ENCODE assay signal across 21 cellular contexts in the genomic region with DNA sequence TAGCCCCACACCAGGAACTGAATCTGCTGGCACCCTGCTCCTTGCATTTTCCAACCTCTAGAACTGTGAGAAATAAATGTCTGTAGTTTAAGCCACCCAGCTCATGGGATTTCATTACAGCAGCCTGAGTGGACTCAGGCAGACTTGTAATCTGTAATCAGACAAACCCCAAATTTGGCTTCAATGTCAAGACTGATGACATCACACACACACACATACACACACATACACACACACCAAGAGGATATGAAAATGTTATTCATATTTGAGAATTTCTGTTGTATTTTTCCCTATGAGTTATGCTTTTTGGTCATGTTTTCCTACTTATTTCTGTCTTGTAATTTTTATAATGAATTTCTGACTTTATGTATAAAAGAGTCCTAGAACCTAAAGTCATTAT.
DNase-seq lines count a peak whose midpoint lies in the region; ATAC-seq, FAIRE-seq and TF ChIP-seq lines count a peak whose summit lies in the region.
"Had no signal": no experiment of that assay in that cellular context is flagged by ENCODE, and none has a peak within 500 bp of the region (broad histone marks: within the 10 kb centered on the region; RNA-seq: fewer than 3 reads in every experiment).

No MANE protein-coding gene starts in this region.

- no peak overlapping the region for H3K4ac ChIP-seq in IMR-90 (ENCODE audit: low read depth, low read length)

- peak overlapping the region; percentile 84 for H2BK5ac ChIP-seq in IMR-90 (ENCODE audit: low read depth, low read length, poor library complexity, severe bottlenecking)

- H3K79me2 ChIP-seq in HepG2 (ENCODE audit: insufficient read depth, low read length), result no peaks in the 10 kb centered on the region
- no peaks in the 10 kb centered on the region for H3K79me2 ChIP-seq in osteoblast (ENCODE audit: insufficient read depth, low read length)

- in situ Hi-C loops in HepG2 (cut with HindIII; ENCODE audit: extremely low pct_ligation_motif_present, low pct_unique_long_range_greater_than_20kb) (no loop called here), IMR-90 (cut with MboI; ENCODE audit: low sequenced_read_pairs) (no loop called here)

- no peak overlapping the region for H3K4me2 ChIP-seq in HepG2 (ENCODE audit: low read depth, low read length)
- H3K4me2 ChIP-seq in IMR-90 (ENCODE audit: low read depth, low read length), result no peak overlapping the region
- no peak overlapping the region for H3K4me2 ChIP-seq in osteoblast (ENCODE audit: insufficient read depth, low read length)
- H3K4me2 ChIP-seq: A549; BLaER1 treated with 17β-estradiol and CSF1 and Interleukin-3, amounts not matched to agents 10 nM and 100 nM had no signal

- H3K23ac ChIP-seq in IMR-90 (ENCODE audit: low read depth, low read length), result no peak overlapping the region

- no peak overlapping the region for H2AK5ac ChIP-seq in IMR-90 (ENCODE audit: low read depth, low read length)

- TF ChIP-seq RAD21 in HepG2 (CRISPR knock-in tag; IDR thresholded peaks at IDR 0.05) (no peak), IMR-90 (IDR thresholded peaks at IDR 0.05; ENCODE audit: low read length) (no peak)

- H3K4me1 ChIP-seq in HepG2 (ENCODE audit: insufficient read depth, low read length), result 0 out of 2 replicates have a peak, but pooled peaks cover 3% of the 10 kb centered on the region
- no peaks in the 10 kb centered on the region for H3K4me1 ChIP-seq in right lobe of liver
- H3K4me1 ChIP-seq in IMR-90 (ENCODE audit: control insufficient read depth, insufficient read depth, low read length), result peaks cover 5% of the 10 kb centered on the region; the same call in 1 of the 2 replicates
- H3K4me1 ChIP-seq in osteoblast (ENCODE audit: insufficient read depth, low read length), result peaks cover 11% of the 10 kb centered on the region
- H3K4me1 ChIP-seq: A549, Caco-2 had no signal

- no peak overlapping the region for H2AFZ ChIP-seq in HepG2 (ENCODE audit: low read length)
- H2AFZ ChIP-seq in IMR-90 (replicated peaks; ENCODE audit: low read length, poor library complexity), result no peak overlapping the region
- no peak overlapping the region for H2AFZ ChIP-seq in osteoblast (ENCODE audit: low read length)

- TF ChIP-seq CTCF in HepG2 (CRISPR knock-in tag; IDR thresholded peaks at IDR 0.05), result no peak
- no peak for TF ChIP-seq CTCF in right lobe of liver (IDR thresholded peaks at IDR 0.05)
- TF ChIP-seq CTCF in IMR-90 (conservative IDR thresholded peaks at IDR 0.05; ENCODE audit: low read depth, low read length), result no peak
- TF ChIP-seq CTCF in osteoblast (IDR thresholded peaks at IDR 0.05; ENCODE audit: extremely low read depth, low read depth, low read length), result no peak

- TF ChIP-seq POLR2A in HepG2 (IDR thresholded peaks at IDR 0.05; ENCODE audit: insufficient read depth in 1 of 2, low read depth in 2 of 2, low read length in 2 of 2) (no peak), right lobe of liver (IDR thresholded peaks at IDR 0.05) (no peak), IMR-90 (IDR thresholded peaks at IDR 0.05; ENCODE audit: low read depth, low read length) (no peak)

- no peak overlapping the region for H2AK9ac ChIP-seq in IMR-90 (replicated peaks; ENCODE audit: low read depth, low read length, poor library complexity)

- no peak for DNase-seq in HepG2 (ENCODE audit: low spot score)
- no peak for DNase-seq in right lobe of liver
- DNase-seq in IMR-90, result no peak
- DNase-seq in osteoblast (ENCODE audit: insufficient read length, low spot score, missing footprints), result no peak
- no peak for DNase-seq in GOT3 (lab: John Stamatoyannopoulos, UW)
- no peak for DNase-seq in NCI-H128 (lab: John Stamatoyannopoulos, UW; ENCODE audit: unreplicated experiment)
- DNase-seq: AML-193; Caco-2; Calu3; CD4-positive, alpha-beta T cell; CD8-positive, alpha-beta T cell; DMS79 treated with DMSO at 0.1 percent for 48 hours; GF-D8 had no signal

- H3K9ac ChIP-seq in HepG2 (ENCODE audit: insufficient read depth, low read depth, low read length) (no peak overlapping the region), IMR-90 (ENCODE audit: low read depth, low read length) (no peak overlapping the region)
- H3K9ac ChIP-seq: BLaER1 treated with 17β-estradiol and CSF1 and Interleukin-3, amounts not matched to agents 10 nM and 100 nM had no signal

- H3K27me3 ChIP-seq in HepG2 (ENCODE audit: control insufficient read depth in 1 of 2, insufficient read depth in 2 of 2, low read length in 2 of 2) (peaks cover 0 to 17% of the 10 kb centered on the region in 2 experiments; a peak in 3 of 5 replicates), right lobe of liver (no peaks in the 10 kb centered on the region), IMR-90 (ENCODE audit: control insufficient read depth, insufficient read depth, low read length) (no peaks in the 10 kb centered on the region; the same call in 1 of the 2 replicates), osteoblast (ENCODE audit: insufficient read depth, low read length) (no peaks in the 10 kb centered on the region)
- H3K27me3 ChIP-seq: BLaER1 treated with 17β-estradiol and CSF1 and Interleukin-3, amounts not matched to agents 10 nM and 100 nM had no signal

- peaks cover 28% of the 10 kb centered on the region for H3K9me3 ChIP-seq in HepG2 (ENCODE audit: low read length)
- peaks cover 0 to 6% (median 0%) of the 10 kb centered on the region in 4 donors for H3K9me3 ChIP-seq in right lobe of liver
- H3K9me3 ChIP-seq in IMR-90 (ENCODE audit: control insufficient read depth, insufficient read depth, low read length), result peaks cover 18% of the 10 kb centered on the region
- peaks cover 8% of the 10 kb centered on the region for H3K9me3 ChIP-seq in osteoblast (ENCODE audit: low read depth, low read length)

- H4K5ac ChIP-seq in IMR-90 (ENCODE audit: low read depth, low read length), result no peak overlapping the region; the same call in 1 of the 2 replicates

- H4K20me1 ChIP-seq in HepG2 (ENCODE audit: insufficient read depth, low read length) (no peaks in the 10 kb centered on the region), IMR-90 (ENCODE audit: insufficient read depth, low read length) (no peaks in the 10 kb centered on the region), osteoblast (ENCODE audit: insufficient read depth, low read length) (no peaks in the 10 kb centered on the region)
- H4K20me1 ChIP-seq: BLaER1 treated with 17β-estradiol and CSF1 and Interleukin-3, amounts not matched to agents 10 nM and 100 nM had no signal

- H3K4me3 ChIP-seq in HepG2 (replicated peaks in 1 of 3; ENCODE audit: insufficient read depth in 1 of 3, low read depth in 2 of 3, low read length in 3 of 3) (no peak overlapping the region), right lobe of liver (no peak overlapping the region), IMR-90 (ENCODE audit: insufficient read depth, low read depth, low read length) (no peak overlapping the region), osteoblast (ENCODE audit: insufficient read depth, low read length) (no peak overlapping the region)
- H3K4me3 ChIP-seq: A549; BLaER1 treated with 17β-estradiol and CSF1 and Interleukin-3, amounts not matched to agents 10 nM and 100 nM had no signal

- POLR2A ChIA-PET in HepG2 (lab: Yijun Ruan, JAX), result no interaction called here
- POLR2A ChIA-PET in IMR-90 (lab: Charles Lee; ENCODE audit: unreplicated experiment), result no interaction called here

- H3K27ac ChIP-seq in HepG2 (ENCODE audit: extremely low read length, insufficient read depth, low read length) (no peak overlapping the region), right lobe of liver (no peak overlapping the region), IMR-90 (ENCODE audit: insufficient read depth, low read length) (no peak overlapping the region), osteoblast (ENCODE audit: low read depth, low read length) (peak overlapping the region; percentile 70)
- H3K27ac ChIP-seq: 22Rv1; A549; BLaER1 treated with 17β-estradiol and CSF1 and Interleukin-3, amounts not matched to agents 10 nM and 100 nM; C4-2B had no signal

- intact Hi-C loops in HepG2 (cut with micrococcal nuclease; ENCODE audit: unreplicated experiment) (no loop called here), right lobe of liver (cut with DNase I) (no loop called here), IMR-90 (cut with micrococcal nuclease) (no loop called here)

- H2BK15ac ChIP-seq in IMR-90 (ENCODE audit: low read depth, low read length), result no peak overlapping the region

- no peaks in the 10 kb centered on the region for H3K9me1 ChIP-seq in IMR-90 (ENCODE audit: insufficient read depth, low read length)

- H2BK20ac ChIP-seq in IMR-90 (ENCODE audit: low read depth, low read length), result no peak overlapping the region

- H3K56ac ChIP-seq in IMR-90 (ENCODE audit: extremely low read depth, insufficient read depth, low read length), result no peak overlapping the region

- FAIRE-seq in HepG2 (lab: Jason Lieb, UNC), result no peak
- FAIRE-seq: A549, D721Med, G401.6, GM12891, GM19239 had no signal

- H2BK120ac ChIP-seq in IMR-90 (ENCODE audit: low read depth, low read length), result no peak overlapping the region

- dilution Hi-C loops in IMR-90 (cut with HindIII; ENCODE audit: low sequenced_read_pairs, unreplicated experiment), result no loop called here

- no peak for TF ChIP-seq EP300 in HepG2 (IDR thresholded peaks at IDR 0.05; ENCODE audit: low read depth in 2 of 2, low read length in 2 of 2)
- TF ChIP-seq EP300 in HepG2 (CRISPR knock-in tag; IDR thresholded peaks at IDR 0.05; ENCODE audit: borderline replicate concordance), result no peak

- H3K18ac ChIP-seq in IMR-90 (ENCODE audit: low read depth, low read length), result no peak overlapping the region

- no TSS peak for BruUV-seq in HepG2 (replicated peaks; lab: Mats Ljungman, UMichigan)
- no TSS peak for BruUV-seq in IMR-90 (replicated peaks; lab: Mats Ljungman, UMichigan)

- no peak overlapping the region; a peak in 1 of 4 replicates for H4K8ac ChIP-seq in IMR-90 (ENCODE audit: low read depth in 2 of 2, low read length in 2 of 2)

- ATAC-seq in HepG2, result no peak
- no peak for ATAC-seq in right lobe of liver
- no peak for ATAC-seq in IMR-90 (ENCODE audit: low read depth)
- ATAC-seq: A549; CD8-positive, alpha-beta T cell had no signal

- H3K14ac ChIP-seq in IMR-90 (replicated peaks; ENCODE audit: low read depth, low read length), result no peak overlapping the region

- H3K79me1 ChIP-seq in IMR-90 (ENCODE audit: low read depth in 1 of 2, low read length in 2 of 2), result no peaks in the 10 kb centered on the region

- no peaks in the 10 kb centered on the region for H3K36me3 ChIP-seq in HepG2 (replicated peaks in 1 of 2; ENCODE audit: control insufficient read depth in 1 of 2, insufficient read depth in 2 of 2, low read length in 2 of 2)
- H3K36me3 ChIP-seq in right lobe of liver, result no peaks in the 10 kb centered on the region
- H3K36me3 ChIP-seq in IMR-90 (ENCODE audit: control insufficient read depth, insufficient read depth, low read length), result no peaks in the 10 kb centered on the region
- no peaks in the 10 kb centered on the region for H3K36me3 ChIP-seq in osteoblast (ENCODE audit: insufficient read depth, low read length)
- H3K36me3 ChIP-seq: BLaER1 treated with 17β-estradiol and CSF1 and Interleukin-3, amounts not matched to agents 10 nM and 100 nM had no signal

- CTCF ChIA-PET in HepG2 (lab: Yijun Ruan, JAX; ENCODE audit: low intra/inter-chr PET ratio, low total read pairs) (no interaction called here), IMR-90 (lab: Yijun Ruan, JAX) (no interaction called here)

- no peak overlapping the region for H4K91ac ChIP-seq in IMR-90 (ENCODE audit: insufficient read depth, low read depth, low read length)
